Comparison of ENCODE assay signal across 8 cellular contexts in genomic region chr12:108855284-108856169, GRCh38. TPM values are rescaled to one million over a fixed set of nuclear protein-coding genes. Genes with fewer than 3 reads are reported as not detected.
DNase-seq lines count a peak whose midpoint lies in the region; ATAC-seq and TF ChIP-seq lines count a peak whose summit lies in the region.

No MANE protein-coding gene starts in this region.

- H3K27me3 ChIP-seq in left ventricle myocardium inferior (ENCODE audit: low read depth) (no peaks in the 10 kb centered on the region), right lobe of liver (no peaks in the 10 kb centered on the region), uterus (no peaks in the 10 kb centered on the region)

- WGBS in right lobe of liver (ENCODE audit: insufficient coverage, low coverage, low lambda C conversion rate, missing lambda C conversion rate), result 64% methylated on average over 8 of the region's 12 CpGs

- peaks cover 79% of the 10 kb centered on the region for H3K4me1 ChIP-seq in left ventricle myocardium inferior
- H3K4me1 ChIP-seq in right lobe of liver, result peaks cover 0 to 38% (median 12%) of the 10 kb centered on the region in 4 donors
- peaks cover 6 to 10% of the 10 kb centered on the region in 2 donors for H3K4me1 ChIP-seq in uterus

- DNase-seq in left ventricle myocardium inferior (no peak), Right ventricle myocardium superior (no peak), amniotic epithelial cell (ENCODE audit: low read depth) (peak; percentile 80), right lobe of liver (no peak), uterus (no peak), NCI-H82 (lab: John Stamatoyannopoulos, UW) (no peak)
- no peak for DNase-seq in central memory CD4-positive, alpha-beta T cell

- H3K9me3 ChIP-seq in left ventricle myocardium inferior (replicated peaks), result peaks cover 4% of the 10 kb centered on the region
- no peaks in the 10 kb centered on the region for H3K9me3 ChIP-seq in right lobe of liver
- no peaks in the 10 kb centered on the region for H3K9me3 ChIP-seq in uterus

- H3K27ac ChIP-seq in left ventricle myocardium inferior (replicated peaks), result peak overlapping the region; percentile 98
- H3K27ac ChIP-seq in right lobe of liver, result peak overlapping the region; percentile 79 to 94 (median 93)
- peak overlapping the region; percentile 88 to 97 for H3K27ac ChIP-seq in uterus

- intact Hi-C loops in left ventricle myocardium inferior (cut with micrococcal nuclease), result loop anchor here (10.0 kb wide), 1 partner anchor 51 kb away; no protein-coding TSS in a partner anchor
- intact Hi-C loops in Right ventricle myocardium superior (cut with DNase I), result loop anchor here (2.0 kb wide), 1 partner anchor 293 kb away; the partner anchor contains the start of gene ISCU
- intact Hi-C loops in right lobe of liver (cut with DNase I), result no loop called here
- intact Hi-C loops in uterus (cut with DNase I; ENCODE audit: low total_unique reads), result no loop called here

- TF ChIP-seq CTCF in left ventricle myocardium inferior (IDR thresholded peaks at IDR 0.05; ENCODE audit: borderline replicate concordance) (no peak), right lobe of liver (IDR thresholded peaks at IDR 0.05) (no peak), uterus (IDR thresholded peaks at IDR 0.05) (no peak)

- no peak for ATAC-seq in Right ventricle myocardium superior (ENCODE audit: poor library complexity)
- no peak for ATAC-seq in right lobe of liver
- no peak for ATAC-seq in activated CD4-positive, CD25-positive, alpha-beta regulatory T cell treated with anti-CD3 and anti-CD28 coated beads, Interleukin-2, amount 50 U/mL, for 24 hours

- TF ChIP-seq POLR2A in right lobe of liver (IDR thresholded peaks at IDR 0.05) (no peak), uterus (IDR thresholded peaks at IDR 0.05) (no peak)

- H3K4me3 ChIP-seq in left ventricle myocardium inferior, result peak overlapping the region; percentile 84
- peak overlapping the region; percentile 77 to 79 (median 79) for H3K4me3 ChIP-seq in right lobe of liver
- H3K4me3 ChIP-seq in uterus, result peak overlapping the region; percentile 53 to 87

- H3K36me3 ChIP-seq in left ventricle myocardium inferior (peaks cover 6% of the 10 kb centered on the region), right lobe of liver (no peaks in the 10 kb centered on the region), uterus (no peaks in the 10 kb centered on the region)

RNA-seq across cellular contexts. Expression of gene SSH1, which starts 1.9 kb away (rescaled TPM):
- total RNA-seq in left ventricle myocardium inferior (30.1 TPM), Right ventricle myocardium superior (26.3 TPM), right lobe of liver (10 to 100 TPM in 5 of 6 experiments, 1 to 10 TPM in 1; 9.8 to 17.6 (median 15.7) TPM), uterus (10 to 100 TPM in 2 of 4 donors, 1 to 10 TPM in 2; 8.7 to 55.4 (median 10.7) TPM)

RNA-seq across cellular contexts. Expression of gene DAO, which starts 24.4 kb away (rescaled TPM):
- total RNA-seq in left ventricle myocardium inferior, result not detected
- not detected for total RNA-seq in Right ventricle myocardium superior
- 10 to 100 TPM; 26.7 to 70.2 (median 45.0) TPM for total RNA-seq in right lobe of liver
- total RNA-seq in uterus, result not detected

Comparison
In these comparisons a context has a peak if more than half of its experiments do, and no peak if none do; other contexts are left out.
1. RNA of gene DAO, which starts 24.4 kb away (total RNA-seq): 26.7 to 70.2 TPM in right lobe of liver; not detected in left ventricle myocardium inferior (single experiment), not detected in Right ventricle myocardium superior (single experiment) and not detected in uterus; every median in the first group is over 10 times any median in the second.
2. intact Hi-C loops: an anchor here in left ventricle myocardium inferior (10.0 kb wide) and Right ventricle myocardium superior (2.0 kb wide); none called in right lobe of liver and uterus.
3. Peak in every context shown above with its lines, with median percentiles within 50 percentile points of each other: H3K27ac ChIP-seq and H3K4me3 ChIP-seq.